9 cellular contexts compared by ENCODE assay signal in the genomic region with DNA sequence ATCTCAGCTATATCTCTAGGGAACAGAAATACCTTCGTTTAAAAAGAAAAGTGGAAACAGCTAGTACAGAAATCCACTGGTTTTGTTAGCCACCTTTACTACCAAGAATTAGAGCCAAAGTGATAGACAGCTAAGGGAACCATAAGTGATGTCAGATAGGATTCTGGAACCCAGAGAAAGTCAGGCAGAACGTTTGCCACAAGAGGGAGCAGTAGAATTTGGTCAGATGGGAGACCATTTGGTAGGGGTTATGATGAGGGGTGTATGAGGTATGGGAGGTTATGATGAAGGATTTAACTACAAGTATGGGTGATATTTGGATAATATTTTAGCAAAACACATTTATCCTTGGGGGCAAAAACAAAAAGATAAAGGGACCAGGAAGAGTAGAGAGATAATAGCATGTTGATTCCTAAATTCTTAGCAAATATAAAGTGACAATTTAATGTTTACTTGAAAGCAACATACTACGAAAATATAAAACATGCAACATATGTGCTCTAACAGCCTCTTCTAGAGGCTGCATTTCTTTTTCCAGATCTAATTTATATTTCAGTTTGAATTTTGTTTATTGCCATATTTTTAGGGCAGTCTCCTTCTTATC. TPM values are rescaled to one million over a fixed set of nuclear protein-coding genes. Genes with fewer than 3 reads are reported as not detected.
A peak's percentile ranks its signal among the peaks of the same experiment; 100 is the strongest.
DNase-seq lines count a peak whose midpoint lies in the region; ATAC-seq lines count a peak whose summit lies in the region.
"Had no signal": no experiment of that assay in that cellular context is flagged by ENCODE, and none has a peak within 500 bp of the region (broad histone marks: within the 10 kb centered on the region; RNA-seq: fewer than 3 reads in every experiment).

No MANE protein-coding gene starts in this region.

- CTCF ChIA-PET in activated CD4-positive, alpha-beta T cell treated with anti-CD3 and anti-CD28 coated beads for 36 hours (lab: Charles Lee): interaction anchor here (1.2 to 1.5 kb wide), 3 partner anchors 9 to 535 kb away, joined by 3 to 7 read pairs (median 5); no protein-coding TSS in a partner anchor
- CTCF ChIA-PET in activated CD8-positive, alpha-beta memory T cell treated with anti-CD3 and anti-CD28 coated beads, Interleukin-2, amount 10 ng/mL, durations not matched to agents 7 days and 5 days (lab: Charles Lee): interaction anchor here (0.7 to 0.8 kb wide), 2 partner anchors 535 to 923 kb away, joined by 3 to 4 read pairs; no protein-coding TSS in a partner anchor

- peaks cover 39% of the 10 kb centered on the region for H3K27me3 Mint-ChIP-seq in activated CD4-positive, alpha-beta T cell treated with anti-CD3 and anti-CD28 coated beads for 36 hours
- H3K27me3 Mint-ChIP-seq in activated CD8-positive, alpha-beta memory T cell treated with anti-CD3 and anti-CD28 coated beads, Interleukin-2, amount 10 ng/mL, durations not matched to agents 7 days and 5 days: peaks cover 38% of the 10 kb centered on the region

- intact Hi-C loops in activated CD4-positive, alpha-beta T cell treated with anti-CD3 and anti-CD28 coated beads for 36 hours (cut with DNase I, micrococcal nuclease): loop anchor here in 1 of 2 experiments (1.0 to 5.0 kb wide), 2 partner anchors 106 to 1334 kb away; no protein-coding TSS in a partner anchor

- H3K36me3 Mint-ChIP-seq in activated CD4-positive, alpha-beta T cell treated with anti-CD3 and anti-CD28 coated beads for 36 hours (ENCODE audit: low read depth): peaks cover 1% of the 10 kb centered on the region
- peaks cover 4% of the 10 kb centered on the region for H3K36me3 Mint-ChIP-seq in activated CD8-positive, alpha-beta memory T cell treated with anti-CD3 and anti-CD28 coated beads, Interleukin-2, amount 10 ng/mL, durations not matched to agents 7 days and 5 days

- ATAC-seq in activated CD4-positive, alpha-beta T cell treated with anti-CD3 and anti-CD28 coated beads for 36 hours: no peak
- no peak for ATAC-seq in activated CD8-positive, alpha-beta memory T cell treated with anti-CD3 and anti-CD28 coated beads, Interleukin-2, amount 10 ng/mL, durations not matched to agents 7 days and 5 days
- ATAC-seq in HG03442 (IDR thresholded peaks at IDR 0.05; ENCODE audit: unreplicated experiment): no peak
- ATAC-seq: activated T-cell treated with anti-CD3 and anti-CD28 coated beads, Interleukin-2, amount 50 U/mL, for 72 hours had no signal

- POLR2A ChIA-PET in activated CD4-positive, alpha-beta T cell treated with anti-CD3 and anti-CD28 coated beads for 36 hours (lab: Charles Lee): no interaction called here

- no peak overlapping the region for H3K27ac Mint-ChIP-seq in activated CD4-positive, alpha-beta T cell treated with anti-CD3 and anti-CD28 coated beads for 36 hours
- no peak overlapping the region for H3K27ac Mint-ChIP-seq in activated CD8-positive, alpha-beta memory T cell treated with anti-CD3 and anti-CD28 coated beads, Interleukin-2, amount 10 ng/mL, durations not matched to agents 7 days and 5 days
- H3K27ac Mint-ChIP-seq: activated T-cell treated with anti-CD3 and anti-CD28 coated beads, Interleukin-2, amount 50 U/mL, for 72 hours had no signal

- H3K9me3 Mint-ChIP-seq in activated CD4-positive, alpha-beta T cell treated with anti-CD3 and anti-CD28 coated beads for 36 hours (ENCODE audit: low read depth): no peaks in the 10 kb centered on the region
- H3K9me3 Mint-ChIP-seq in activated CD8-positive, alpha-beta memory T cell treated with anti-CD3 and anti-CD28 coated beads, Interleukin-2, amount 10 ng/mL, durations not matched to agents 7 days and 5 days (ENCODE audit: low read depth): no peaks in the 10 kb centered on the region
- H3K9me3 Mint-ChIP-seq: activated T-cell treated with anti-CD3 and anti-CD28 coated beads, Interleukin-2, amount 50 U/mL, for 72 hours had no signal

- peaks cover 22% of the 10 kb centered on the region for H3K4me1 Mint-ChIP-seq in activated CD4-positive, alpha-beta T cell treated with anti-CD3 and anti-CD28 coated beads for 36 hours
- H3K4me1 Mint-ChIP-seq in activated CD8-positive, alpha-beta memory T cell treated with anti-CD3 and anti-CD28 coated beads, Interleukin-2, amount 10 ng/mL, durations not matched to agents 7 days and 5 days: peaks cover 13% of the 10 kb centered on the region

- DNase-seq in activated CD4-positive, alpha-beta T cell treated with anti-CD3 and anti-CD28 coated beads for 36 hours: peak; percentile 31
- no peak for DNase-seq in activated CD4-positive, alpha-beta T cell treated with anti-CD3 and anti-CD28 coated beads for 4 hours
- DNase-seq in NCI-H1417 treated with DMSO at 0.1 percent for 48 hours (lab: John Stamatoyannopoulos, UW): peak; percentile 37
- DNase-seq in amniotic epithelial cell (ENCODE audit: low read depth): peak; percentile 29
- peak; percentile 49 for DNase-seq in midbrain (lab: John Stamatoyannopoulos, UW)
- no peak for DNase-seq in activated CD8-positive, alpha-beta memory T cell treated with anti-CD3 and anti-CD28 coated beads, Interleukin-2, amount 10 ng/mL, durations not matched to agents 7 days and 5 days
- DNase-seq in activated CD8-positive, alpha-beta memory T cell treated with anti-CD3 and anti-CD28 coated beads for 24 hours: no peak

- no peak overlapping the region for H3K4me3 Mint-ChIP-seq in activated CD4-positive, alpha-beta T cell treated with anti-CD3 and anti-CD28 coated beads for 36 hours
- no peak overlapping the region for H3K4me3 Mint-ChIP-seq in activated CD8-positive, alpha-beta memory T cell treated with anti-CD3 and anti-CD28 coated beads, Interleukin-2, amount 10 ng/mL, durations not matched to agents 7 days and 5 days
- H3K4me3 Mint-ChIP-seq: activated T-cell treated with anti-CD3 and anti-CD28 coated beads, Interleukin-2, amount 50 U/mL, for 72 hours had no signal

RNA-seq across cellular contexts. Expression of a gene that starts 3.3 kb away (rescaled TPM):
- total RNA-seq in activated CD4-positive, alpha-beta T cell treated with anti-CD3 and anti-CD28 coated beads for 36 hours: 1 to 10 TPM; 1.9 to 2.3 TPM
- total RNA-seq in activated CD8-positive, alpha-beta memory T cell treated with anti-CD3 and anti-CD28 coated beads, Interleukin-2, amount 10 ng/mL, durations not matched to agents 7 days and 5 days: 1 to 10 TPM in 1 of 2 experiments, under 1 TPM in 1; 0.44 to 1.1 TPM

Comparison
In these comparisons a context has a peak if more than half of its experiments do, and no peak if none do; other contexts are left out.
1. DNase-seq: peak in activated CD4-positive, alpha-beta T cell treated with anti-CD3 and anti-CD28 coated beads for 36 hours (single experiment), NCI-H1417 treated with DMSO at 0.1 percent for 48 hours (single experiment), amniotic epithelial cell (single experiment) and midbrain (single experiment); none in activated CD4-positive, alpha-beta T cell treated with anti-CD3 and anti-CD28 coated beads for 4 hours (0 of 2), activated CD8-positive, alpha-beta memory T cell treated with anti-CD3 and anti-CD28 coated beads, Interleukin-2, amount 10 ng/mL, durations not matched to agents 7 days and 5 days (single experiment) and activated CD8-positive, alpha-beta memory T cell treated with anti-CD3 and anti-CD28 coated beads for 24 hours (single experiment).